11 cellular contexts compared by ENCODE assay signal in the genomic region with DNA sequence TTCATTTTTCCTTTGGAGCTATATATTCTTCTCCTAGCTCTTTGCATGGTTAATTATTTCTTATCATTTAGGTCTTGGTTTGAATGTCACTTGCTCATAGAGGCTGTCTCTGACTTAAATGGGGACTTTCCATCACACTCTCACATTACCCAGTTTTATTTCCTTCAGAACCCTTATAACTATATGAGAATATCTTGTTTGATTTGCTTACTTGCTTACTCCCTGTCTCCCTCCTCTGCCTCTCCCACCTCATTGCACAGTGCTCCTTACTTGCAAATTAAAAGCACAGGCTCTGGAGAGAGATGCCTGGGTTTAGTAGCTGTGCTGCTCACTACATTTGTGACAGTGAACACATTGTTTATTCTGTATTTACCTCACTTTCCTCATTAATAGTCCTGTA.
DNase-seq lines count a peak whose midpoint lies in the region; ATAC-seq and TF ChIP-seq lines count a peak whose summit lies in the region.
"Had no signal": no experiment of that assay in that cellular context is flagged by ENCODE, and none has a peak within 500 bp of the region (broad histone marks: within the 10 kb centered on the region; RNA-seq: fewer than 3 reads in every experiment).

No MANE protein-coding gene starts in this region.

- H3K27me3 ChIP-seq in GM23248 (replicated peaks; ENCODE audit: insufficient read depth) (no peaks in the 10 kb centered on the region), adipocyte (replicated peaks; ENCODE audit: control insufficient read depth, insufficient read depth, low read length) (no peaks in the 10 kb centered on the region)

- no peaks in the 10 kb centered on the region for H4K20me1 ChIP-seq in GM23248 (ENCODE audit: insufficient read depth)

- H3F3A ChIP-seq in GM23248 (ENCODE audit: insufficient read depth) = peaks cover 61% of the 10 kb centered on the region

- no peaks in the 10 kb centered on the region for H3K36me3 Mint-ChIP-seq in activated CD8-positive, alpha-beta T cell treated with anti-CD3 and anti-CD28 coated beads for 36 hours (ENCODE audit: low read depth)
- H3K36me3 Mint-ChIP-seq in activated naive CD8-positive, alpha-beta T cell treated with anti-CD3 and anti-CD28 coated beads, Interleukin-2, amount 50 U/mL, for 24 hours (ENCODE audit: low read depth) = no peaks in the 10 kb centered on the region

- TF ChIP-seq CTCF in AG09309 (IDR thresholded peaks at IDR 0.05; ENCODE audit: control insufficient read depth, insufficient read depth, low read depth, low read length, missing control alignments) = peak; percentile 52
- TF ChIP-seq CTCF in activated CD8-positive, alpha-beta T cell treated with anti-CD3 and anti-CD28 coated beads for 36 hours (IDR thresholded peaks at IDR 0.05) = no peak

- DNase-seq in AG09309 (ENCODE audit: low read depth) (no peak), GM23248 (peak; percentile 56), adipocyte (ENCODE audit: low read depth) (peak; percentile 56), left kidney (ENCODE audit: low read depth, low spot score) (peak; percentile 16), anterior cingulate cortex (lab: John Stamatoyannopoulos, UW) (no peak)
- no peak for DNase-seq in activated CD8-positive, alpha-beta T cell treated with anti-CD3 and anti-CD28 coated beads for 36 hours
- DNase-seq in activated naive CD8-positive, alpha-beta T cell treated with anti-CD3 and anti-CD28 coated beads, Interleukin-2, amount 50 U/mL, for 24 hours = no peak
- no peak for DNase-seq in activated CD4-positive, alpha-beta T cell treated with anti-CD3 and anti-CD28 coated beads for 4 hours
- DNase-seq: NCI-H187, retina, SIG-M5 had no signal

- H3K4me1 ChIP-seq in GM23248 (ENCODE audit: insufficient read depth) (peaks cover 49% of the 10 kb centered on the region), adipocyte (ENCODE audit: control insufficient read depth, insufficient read depth, low read length) (peaks cover 27% of the 10 kb centered on the region)

- H3K9ac ChIP-seq in GM23248 (peak overlapping the region; percentile 65), adipocyte (ENCODE audit: low read length) (peak overlapping the region; percentile 20)

- POLR2A ChIA-PET in activated CD8-positive, alpha-beta T cell treated with anti-CD3 and anti-CD28 coated beads for 36 hours (lab: Charles Lee) = no interaction called here

- no peak for ATAC-seq in activated CD8-positive, alpha-beta T cell treated with anti-CD3 and anti-CD28 coated beads for 36 hours
- no peak for ATAC-seq in activated naive CD8-positive, alpha-beta T cell treated with anti-CD3 and anti-CD28 coated beads, Interleukin-2, amount 50 U/mL, for 24 hours

- H3K27me3 Mint-ChIP-seq in activated CD8-positive, alpha-beta T cell treated with anti-CD3 and anti-CD28 coated beads for 36 hours = peaks cover 14% of the 10 kb centered on the region
- H3K27me3 Mint-ChIP-seq in activated naive CD8-positive, alpha-beta T cell treated with anti-CD3 and anti-CD28 coated beads, Interleukin-2, amount 50 U/mL, for 24 hours = peaks cover 10% of the 10 kb centered on the region

- no peaks in the 10 kb centered on the region for H3K9me3 Mint-ChIP-seq in activated CD8-positive, alpha-beta T cell treated with anti-CD3 and anti-CD28 coated beads for 36 hours
- H3K9me3 Mint-ChIP-seq in activated naive CD8-positive, alpha-beta T cell treated with anti-CD3 and anti-CD28 coated beads, Interleukin-2, amount 50 U/mL, for 24 hours = no peaks in the 10 kb centered on the region

- no peaks in the 10 kb centered on the region for H3K9me2 ChIP-seq in GM23248 (ENCODE audit: insufficient read depth)

- H2AFZ ChIP-seq in GM23248 = no peak overlapping the region

- H3K27ac Mint-ChIP-seq in activated CD8-positive, alpha-beta T cell treated with anti-CD3 and anti-CD28 coated beads for 36 hours = no peak overlapping the region
- H3K27ac Mint-ChIP-seq in activated naive CD8-positive, alpha-beta T cell treated with anti-CD3 and anti-CD28 coated beads, Interleukin-2, amount 50 U/mL, for 24 hours = no peak overlapping the region

- intact Hi-C loops in activated CD8-positive, alpha-beta T cell treated with anti-CD3 and anti-CD28 coated beads for 36 hours (cut with micrococcal nuclease) = no loop called here

- H3K27ac ChIP-seq in GM23248 = peak overlapping the region; percentile 86

- peaks cover 9% of the 10 kb centered on the region for H3K4me1 Mint-ChIP-seq in activated CD8-positive, alpha-beta T cell treated with anti-CD3 and anti-CD28 coated beads for 36 hours (ENCODE audit: low read depth)
- peaks cover 5% of the 10 kb centered on the region for H3K4me1 Mint-ChIP-seq in activated naive CD8-positive, alpha-beta T cell treated with anti-CD3 and anti-CD28 coated beads, Interleukin-2, amount 50 U/mL, for 24 hours

- CTCF ChIA-PET in activated CD8-positive, alpha-beta T cell treated with anti-CD3 and anti-CD28 coated beads for 36 hours (lab: Charles Lee) = no interaction called here

- H3K4me2 ChIP-seq in GM23248 (ENCODE audit: unreplicated experiment) = peak overlapping the region; percentile 71

- H3K9me3 ChIP-seq in GM23248 (ENCODE audit: low read depth) (no peaks in the 10 kb centered on the region), adipocyte (ENCODE audit: control insufficient read depth, low read length) (no peaks in the 10 kb centered on the region)

- H3K4me3 ChIP-seq in AG09309 (ENCODE audit: control insufficient read depth, low read depth, low read length) (no peak overlapping the region), GM23248 (peak overlapping the region; percentile 31), adipocyte (ENCODE audit: low read length) (no peak overlapping the region)

- in situ Hi-C loops in GM23248 (cut with MboI) = no loop called here

- no peak overlapping the region for H3K4me3 Mint-ChIP-seq in activated CD8-positive, alpha-beta T cell treated with anti-CD3 and anti-CD28 coated beads for 36 hours
- no peak overlapping the region for H3K4me3 Mint-ChIP-seq in activated naive CD8-positive, alpha-beta T cell treated with anti-CD3 and anti-CD28 coated beads, Interleukin-2, amount 50 U/mL, for 24 hours

- H3K36me3 ChIP-seq in GM23248 (ENCODE audit: low read depth) (no peaks in the 10 kb centered on the region), adipocyte (ENCODE audit: control insufficient read depth, insufficient read depth, low read length, severe bottlenecking) (no peaks in the 10 kb centered on the region)

- H3K79me2 ChIP-seq in GM23248 (ENCODE audit: insufficient read depth) = peaks cover 53% of the 10 kb centered on the region

Comparison
In these comparisons a context has a peak if more than half of its experiments do, and no peak if none do; other contexts are left out.
1. DNase-seq: peak in GM23248 (single experiment), adipocyte (single experiment) and left kidney (single experiment); none in AG09309 (single experiment), activated CD8-positive, alpha-beta T cell treated with anti-CD3 and anti-CD28 coated beads for 36 hours (single experiment), activated naive CD8-positive, alpha-beta T cell treated with anti-CD3 and anti-CD28 coated beads, Interleukin-2, amount 50 U/mL, for 24 hours (single experiment), anterior cingulate cortex (0 of 58) and activated CD4-positive, alpha-beta T cell treated with anti-CD3 and anti-CD28 coated beads for 4 hours (0 of 2).